2 cellular contexts compared by ENCODE assay signal in the genomic region with DNA sequence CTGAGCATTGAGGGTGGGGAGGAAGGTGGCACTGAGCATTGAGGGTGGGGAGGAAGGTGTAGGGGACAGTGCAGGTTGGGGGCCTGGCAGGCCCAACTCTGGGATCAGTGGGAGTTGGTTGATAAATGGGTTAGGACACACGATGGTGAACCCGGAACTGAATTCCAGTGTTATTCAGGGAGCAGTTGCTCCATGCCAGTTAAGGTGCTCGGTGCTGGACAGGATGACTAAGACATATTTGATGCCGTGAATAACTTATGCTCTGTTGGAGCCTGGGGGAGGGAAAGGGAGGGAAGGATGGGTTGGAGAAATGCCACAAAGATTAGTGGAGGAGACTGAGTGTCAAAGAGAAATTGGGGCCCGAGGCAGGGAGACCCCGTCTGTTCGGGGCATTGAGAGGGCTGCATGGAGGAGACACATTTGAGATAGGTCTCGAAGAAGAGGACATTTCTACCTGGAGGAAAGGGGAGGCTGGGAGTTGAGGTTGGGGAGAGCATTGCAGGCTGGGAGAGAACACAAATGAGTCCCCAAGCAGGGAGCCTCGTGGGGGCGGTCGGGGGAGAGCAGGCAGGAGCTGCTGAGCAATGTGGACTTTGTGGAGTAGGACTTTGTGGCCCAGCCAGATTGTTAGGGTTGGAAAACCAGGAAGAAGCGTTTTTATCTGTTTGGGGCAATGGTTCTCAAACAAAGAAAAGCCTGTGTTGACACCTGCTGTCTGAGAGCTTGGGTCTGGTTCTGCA.
TF ChIP-seq lines count a peak whose summit lies in the region.

No MANE protein-coding gene starts in this region.

TF ChIP-seq in A549, 52 proteins besides CTCF, POLR2A, EP300 and RAD21:
- TF ChIP-seq, protein P1, sequence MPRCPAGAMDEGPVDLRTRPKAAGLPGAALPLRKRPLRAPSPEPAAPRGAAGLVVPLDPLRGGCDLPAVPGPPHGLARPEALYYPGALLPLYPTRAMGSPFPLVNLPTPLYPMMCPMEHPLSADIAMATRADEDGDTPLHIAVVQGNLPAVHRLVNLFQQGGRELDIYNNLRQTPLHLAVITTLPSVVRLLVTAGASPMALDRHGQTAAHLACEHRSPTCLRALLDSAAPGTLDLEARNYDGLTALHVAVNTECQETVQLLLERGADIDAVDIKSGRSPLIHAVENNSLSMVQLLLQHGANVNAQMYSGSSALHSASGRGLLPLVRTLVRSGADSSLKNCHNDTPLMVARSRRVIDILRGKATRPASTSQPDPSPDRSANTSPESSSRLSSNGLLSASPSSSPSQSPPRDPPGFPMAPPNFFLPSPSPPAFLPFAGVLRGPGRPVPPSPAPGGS (IDR thresholded peaks at IDR 0.05), result no peak
- TF ChIP-seq KDM5A (IDR thresholded peaks at IDR 0.05), result no peak
- no peak for TF ChIP-seq MYC (IDR thresholded peaks at IDR 0.05; ENCODE audit: borderline replicate concordance, low read length)
- TF ChIP-seq HDAC2 (IDR thresholded peaks at IDR 0.05), result no peak

TF ChIP-seq in HCT116, 20 proteins besides CTCF, POLR2A, EP300 and RAD21 (continued from another document):
- TF ChIP-seq SP1 (IDR thresholded peaks at IDR 0.05; ENCODE audit: low read depth) (no peak), ELF1 (IDR thresholded peaks at IDR 0.05; ENCODE audit: borderline replicate concordance, low read depth) (no peak), JUND (IDR thresholded peaks at IDR 0.05) (no peak), POLR2AphosphoS5 (IDR thresholded peaks at IDR 0.05; ENCODE audit: low read depth, low read length) (no peak), EZH2 (IDR thresholded peaks at IDR 0.05) (no peak), ZFX (IDR thresholded peaks at IDR 0.05) (no peak), YY1 (IDR thresholded peaks at IDR 0.05; ENCODE audit: extremely low read depth, insufficient replicate concordance, low read depth, low read length) (no peak), TCF7L2 (IDR thresholded peaks at IDR 0.05; ENCODE audit: borderline replicate concordance, extremely low read depth, insufficient read depth, insufficient read length) (no peak), EGR1 (IDR thresholded peaks at IDR 0.05; ENCODE audit: low read depth) (no peak), CBX3 (IDR thresholded peaks at IDR 0.05; ENCODE audit: low read depth) (no peak), ZNF274 (IDR thresholded peaks at IDR 0.05; ENCODE audit: low read depth, low read length) (no peak)
- TF ChIP-seq, protein P2, sequence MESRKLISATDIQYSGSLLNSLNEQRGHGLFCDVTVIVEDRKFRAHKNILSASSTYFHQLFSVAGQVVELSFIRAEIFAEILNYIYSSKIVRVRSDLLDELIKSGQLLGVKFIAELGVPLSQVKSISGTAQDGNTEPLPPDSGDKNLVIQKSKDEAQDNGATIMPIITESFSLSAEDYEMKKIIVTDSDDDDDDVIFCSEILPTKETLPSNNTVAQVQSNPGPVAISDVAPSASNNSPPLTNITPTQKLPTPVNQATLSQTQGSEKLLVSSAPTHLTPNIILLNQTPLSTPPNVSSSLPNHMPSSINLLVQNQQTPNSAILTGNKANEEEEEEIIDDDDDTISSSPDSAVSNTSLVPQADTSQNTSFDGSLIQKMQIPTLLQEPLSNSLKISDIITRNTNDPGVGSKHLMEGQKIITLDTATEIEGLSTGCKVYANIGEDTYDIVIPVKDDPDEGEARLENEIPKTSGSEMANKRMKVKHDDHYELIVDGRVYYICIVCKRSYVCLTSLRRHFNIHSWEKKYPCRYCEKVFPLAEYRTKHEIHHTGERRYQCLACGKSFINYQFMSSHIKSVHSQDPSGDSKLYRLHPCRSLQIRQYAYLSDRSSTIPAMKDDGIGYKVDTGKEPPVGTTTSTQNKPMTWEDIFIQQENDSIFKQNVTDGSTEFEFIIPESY (IDR thresholded peaks at IDR 0.05; ENCODE audit: extremely low read depth, insufficient replicate concordance, low read length), result no peak
- TF ChIP-seq, protein P3, sequence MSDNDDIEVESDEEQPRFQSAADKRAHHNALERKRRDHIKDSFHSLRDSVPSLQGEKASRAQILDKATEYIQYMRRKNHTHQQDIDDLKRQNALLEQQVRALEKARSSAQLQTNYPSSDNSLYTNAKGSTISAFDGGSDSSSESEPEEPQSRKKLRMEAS (IDR thresholded peaks at IDR 0.05), result no peak
- TF ChIP-seq, protein P4, sequence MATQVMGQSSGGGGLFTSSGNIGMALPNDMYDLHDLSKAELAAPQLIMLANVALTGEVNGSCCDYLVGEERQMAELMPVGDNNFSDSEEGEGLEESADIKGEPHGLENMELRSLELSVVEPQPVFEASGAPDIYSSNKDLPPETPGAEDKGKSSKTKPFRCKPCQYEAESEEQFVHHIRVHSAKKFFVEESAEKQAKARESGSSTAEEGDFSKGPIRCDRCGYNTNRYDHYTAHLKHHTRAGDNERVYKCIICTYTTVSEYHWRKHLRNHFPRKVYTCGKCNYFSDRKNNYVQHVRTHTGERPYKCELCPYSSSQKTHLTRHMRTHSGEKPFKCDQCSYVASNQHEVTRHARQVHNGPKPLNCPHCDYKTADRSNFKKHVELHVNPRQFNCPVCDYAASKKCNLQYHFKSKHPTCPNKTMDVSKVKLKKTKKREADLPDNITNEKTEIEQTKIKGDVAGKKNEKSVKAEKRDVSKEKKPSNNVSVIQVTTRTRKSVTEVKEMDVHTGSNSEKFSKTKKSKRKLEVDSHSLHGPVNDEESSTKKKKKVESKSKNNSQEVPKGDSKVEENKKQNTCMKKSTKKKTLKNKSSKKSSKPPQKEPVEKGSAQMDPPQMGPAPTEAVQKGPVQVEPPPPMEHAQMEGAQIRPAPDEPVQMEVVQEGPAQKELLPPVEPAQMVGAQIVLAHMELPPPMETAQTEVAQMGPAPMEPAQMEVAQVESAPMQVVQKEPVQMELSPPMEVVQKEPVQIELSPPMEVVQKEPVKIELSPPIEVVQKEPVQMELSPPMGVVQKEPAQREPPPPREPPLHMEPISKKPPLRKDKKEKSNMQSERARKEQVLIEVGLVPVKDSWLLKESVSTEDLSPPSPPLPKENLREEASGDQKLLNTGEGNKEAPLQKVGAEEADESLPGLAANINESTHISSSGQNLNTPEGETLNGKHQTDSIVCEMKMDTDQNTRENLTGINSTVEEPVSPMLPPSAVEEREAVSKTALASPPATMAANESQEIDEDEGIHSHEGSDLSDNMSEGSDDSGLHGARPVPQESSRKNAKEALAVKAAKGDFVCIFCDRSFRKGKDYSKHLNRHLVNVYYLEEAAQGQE (IDR thresholded peaks at IDR 0.05; ENCODE audit: low read depth), result no peak
- TF ChIP-seq, protein P5, sequence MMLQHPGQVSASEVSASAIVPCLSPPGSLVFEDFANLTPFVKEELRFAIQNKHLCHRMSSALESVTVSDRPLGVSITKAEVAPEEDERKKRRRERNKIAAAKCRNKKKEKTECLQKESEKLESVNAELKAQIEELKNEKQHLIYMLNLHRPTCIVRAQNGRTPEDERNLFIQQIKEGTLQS (IDR thresholded peaks at IDR 0.05), result no peak
TF ChIP-seq in HCT116: peak in this region for 0.
